Comparison of ENCODE assay signal across 19 cellular contexts in genomic region chr1:156840186-156840585, GRCh38. TPM values are rescaled to one million over a fixed set of nuclear protein-coding genes. Genes with fewer than 3 reads are reported as not detected.
A peak's percentile ranks its signal among the peaks of the same experiment; 100 is the strongest.
DNase-seq lines count a peak whose midpoint lies in the region; FAIRE-seq and TF ChIP-seq lines count a peak whose summit lies in the region.
"Had no signal": no experiment of that assay in that cellular context is flagged by ENCODE, and none has a peak within 500 bp of the region (broad histone marks: within the 10 kb centered on the region; RNA-seq: fewer than 3 reads in every experiment).

No MANE protein-coding gene starts in this region.

- H3K4me3 ChIP-seq in H7 (ENCODE audit: insufficient read depth, low read depth, low read length), result no peak overlapping the region
- H3K4me3 ChIP-seq in kidney (ENCODE audit: low read length in 2 of 2), result no peak overlapping the region
- H3K4me3 ChIP-seq in spleen, result no peak overlapping the region
- H3K4me3 ChIP-seq: BLaER1, GM23338 had no signal

- intact Hi-C loops in kidney (cut with DNase I) (no loop called here), spleen (cut with DNase I; ENCODE audit: low total_unique reads) (no loop called here)

- DNase-seq in H7, result peak; percentile 33
- peak; percentile 47 for DNase-seq in NCI-H69 (lab: John Stamatoyannopoulos, UW)
- DNase-seq in kidney, result peak; percentile 29
- peak; percentile 34 for DNase-seq in spleen
- no peak for DNase-seq in NOMO-1 treated with dmso at 0.1 percent for 144 hours (lab: John Stamatoyannopoulos, UW; ENCODE audit: unreplicated experiment)
- DNase-seq in activated CD4-positive, alpha-beta T cell treated with anti-CD3 and anti-CD28 coated beads, Interleukin-2, amount 50 U/mL, for 48 hours, result no peak
- DNase-seq in cerebellar nuclear complex (lab: John Stamatoyannopoulos, UW), result no peak
- DNase-seq: 8988T; CD4-positive, alpha-beta memory T cell; DMS153; GDM1 had no signal

- H3K27me3 ChIP-seq in H7 (ENCODE audit: control insufficient read depth, insufficient read depth, low read length) (peaks cover 65% of the 10 kb centered on the region), spleen (replicated peaks in 1 of 7) (peaks cover 2 to 88% (median 20%) of the 10 kb centered on the region in 7 donors)
- H3K27me3 ChIP-seq: BLaER1 had no signal

- no peak for TF ChIP-seq CTCF in kidney (IDR thresholded peaks at IDR 0.05; ENCODE audit: borderline replicate concordance, extremely low read depth, insufficient read depth)
- TF ChIP-seq CTCF in spleen (IDR thresholded peaks at IDR 0.05 in 8 of 11, conservative IDR thresholded peaks at IDR 0.05 in 3 of 11), result no peak

- no peak for FAIRE-seq in kidney (lab: Jason Lieb, UNC)
- FAIRE-seq: H54 had no signal

- no peak overlapping the region for H3K27ac ChIP-seq in kidney (ENCODE audit: low read depth in 2 of 2, low read length in 2 of 2)
- H3K27ac ChIP-seq in spleen, result no peak overlapping the region
- H3K27ac ChIP-seq: BLaER1, HL-60 had no signal

- H3K36me3 ChIP-seq in H7 (replicated peaks; ENCODE audit: control insufficient read depth, insufficient read depth, low read length), result no peaks in the 10 kb centered on the region
- H3K36me3 ChIP-seq in kidney (ENCODE audit: control insufficient read depth in 1 of 2, insufficient read depth in 2 of 2, low read length in 2 of 2), result no peaks in the 10 kb centered on the region
- H3K36me3 ChIP-seq in spleen, result no peaks in the 10 kb centered on the region
- H3K36me3 ChIP-seq: BLaER1 had no signal

- peaks cover 0 to 5% of the 10 kb centered on the region in 2 donors for H3K4me1 ChIP-seq in kidney (ENCODE audit: control insufficient read depth in 1 of 2, insufficient read depth in 1 of 2, low read depth in 1 of 2, low read length in 2 of 2)
- peaks cover 0 to 9% (median 5%) of the 10 kb centered on the region in 6 donors for H3K4me1 ChIP-seq in spleen

- no peak overlapping the region for H3K9ac ChIP-seq in kidney (ENCODE audit: low read length in 2 of 2)
- H3K9ac ChIP-seq: BLaER1 had no signal

- TF ChIP-seq POLR2A in spleen (IDR thresholded peaks at IDR 0.05), result no peak

- 65 to 83% (median 79%) methylated on average over 2 to 4 of the region's 4 CpGs for WGBS in spleen, 5 donors

- H3K9me3 ChIP-seq in kidney (ENCODE audit: control insufficient read depth in 1 of 2, low read length in 2 of 2), result no peaks in the 10 kb centered on the region
- no peaks in the 10 kb centered on the region for H3K9me3 ChIP-seq in spleen
- H3K9me3 ChIP-seq: BLaER1 had no signal

RNA-seq across cellular contexts. Expression of gene INSRR, which starts 18.7 kb away (rescaled TPM):
- total RNA-seq in H7 (2014; rRNA removed; shearing (Covaris generic)), result not detected in 2 replicates
- 0.35 TPM for total RNA-seq in kidney
- 2.4 TPM for polyA plus RNA-seq in kidney (ENCODE audit: insufficient read depth, low read depth, low replicate concordance)
- under 1 TPM in 3 of 7 donors, not detected in 4; 0.09 TPM for total RNA-seq in spleen
- under 1 TPM in 1 of 3 donors, not detected in 2; under 0.01 TPM for polyA plus RNA-seq in spleen
- total RNA-seq: Daoy, GM23338, HT1080 had no signal
- polyA plus RNA-seq: AG04450; CD14-positive monocyte; CD4-positive, alpha-beta memory T cell; GM23338 had no signal

RNA-seq across cellular contexts. Expression of gene NTRK1, which starts 20.5 kb away (rescaled TPM):
- 0.07 and 0.22 TPM in 2 replicates for total RNA-seq in H7 (2014; rRNA removed; shearing (Covaris generic))
- 1.0 TPM for total RNA-seq in kidney
- polyA plus RNA-seq in kidney (ENCODE audit: insufficient read depth, low read depth, low replicate concordance), result 1.3 TPM
- 1 to 10 TPM in 1 of 7 donors, under 1 TPM in 3, not detected in 3; 0.18 to 1.4 (median 0.48) TPM for total RNA-seq in spleen
- under 1 TPM in 2 of 3 donors, not detected in 1; 0.09 to 0.22 TPM for polyA plus RNA-seq in spleen
- polyA plus RNA-seq: AG04450; CD14-positive monocyte; CD4-positive, alpha-beta memory T cell had no signal

RNA-seq across cellular contexts. Expression of gene SH2D2A, which starts 23.5 kb away (rescaled TPM):
- total RNA-seq in H7 (2014; rRNA removed; shearing (Covaris generic)), result 4.3 and 8.4 TPM in 2 replicates
- 4.3 TPM for total RNA-seq in kidney
- 0.32 TPM for polyA plus RNA-seq in kidney (ENCODE audit: insufficient read depth, low read depth, low replicate concordance)
- 10 to 100 TPM; 10.4 to 22.1 (median 15.1) TPM for total RNA-seq in spleen
- 1 to 10 TPM; 3.6 to 5.6 (median 5.2) TPM for polyA plus RNA-seq in spleen

RNA-seq across cellular contexts. Expression of gene PEAR1, which starts 53.3 kb away (rescaled TPM):
- total RNA-seq in H7 (2014; rRNA removed; shearing (Covaris generic)), result 1.2 and 1.8 TPM in 2 replicates
- total RNA-seq in kidney (17.2 TPM), spleen (10 to 100 TPM; 16.1 to 28.3 (median 24.2) TPM)
- polyA plus RNA-seq in kidney (ENCODE audit: insufficient read depth, low read depth, low replicate concordance) (4.5 TPM), spleen (1 to 10 TPM; 1.4 to 6.2 (median 2.6) TPM)
- polyA plus RNA-seq: CD14-positive monocyte; CD4-positive, alpha-beta memory T cell had no signal

Comparison
In these comparisons a context has a peak if more than half of its experiments do, and no peak if none do; other contexts are left out.
1. DNase-seq: peak in H7 (single experiment), NCI-H69 (single experiment), kidney (single experiment) and spleen (single experiment); none in NOMO-1 treated with dmso at 0.1 percent for 144 hours (single experiment), activated CD4-positive, alpha-beta T cell treated with anti-CD3 and anti-CD28 coated beads, Interleukin-2, amount 50 U/mL, for 48 hours (0 of 2) and cerebellar nuclear complex (0 of 2).